1 cellular context compared by ENCODE assay signal in the genomic region with DNA sequence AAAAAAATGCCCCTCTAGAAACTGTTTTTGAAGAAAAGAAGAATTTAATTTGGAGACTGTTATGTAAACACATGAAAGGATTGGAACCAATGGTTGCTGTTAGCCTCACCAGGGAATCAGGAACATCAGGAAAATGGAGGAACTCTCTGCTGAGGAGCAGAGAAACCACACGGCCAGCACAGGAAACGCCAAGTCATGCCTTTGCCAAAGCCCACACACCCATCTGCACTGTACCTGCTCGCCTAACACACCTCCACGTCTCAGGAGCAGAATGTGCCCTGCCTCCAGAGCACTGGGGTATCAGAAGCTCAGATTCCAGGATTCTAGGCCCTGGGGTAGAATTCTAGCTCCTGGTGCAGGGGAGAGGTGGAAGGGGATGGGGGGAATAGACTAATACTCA.
TF ChIP-seq lines count a peak whose summit lies in the region.

No MANE protein-coding gene starts in this region.

TF ChIP-seq in HCT116, 20 proteins besides CTCF, POLR2A, EP300 and RAD21 (continued from another document):
- TF ChIP-seq EZH2 (IDR thresholded peaks at IDR 0.05) (no peak), ZNF274 (IDR thresholded peaks at IDR 0.05; ENCODE audit: low read depth, low read length) (no peak), FOSL1 (IDR thresholded peaks at IDR 0.05; ENCODE audit: low read depth) (no peak), ELF1 (IDR thresholded peaks at IDR 0.05; ENCODE audit: borderline replicate concordance, low read depth) (no peak), ZBTB33 (IDR thresholded peaks at IDR 0.05; ENCODE audit: extremely low read depth, insufficient replicate concordance, low read length) (no peak)
